In genomic region chr6:111172563-111172962, GRCh38 we compare ENCODE assay signal across 27 cellular contexts.
"Had no signal": no experiment of that assay in that cellular context is flagged by ENCODE, and none has a peak within 500 bp of the region (broad histone marks: within the 10 kb centered on the region; RNA-seq: fewer than 3 reads in every experiment).

No MANE protein-coding gene starts in this region.

- H3K27ac ChIP-seq: neutrophil, pancreas, prostate gland, right lobe of liver, sigmoid colon, skin epidermis, spleen, stomach, thoracic aorta, thyroid gland, tibial nerve, upper lobe of left lung, vagina had no signal

- H3K27me3 Mint-ChIP-seq: naive thymus-derived CD8-positive, alpha-beta T cell; stimulated activated naive B cell treated with anti-CD40 and anti-IgM and Interleukin-4, amounts not matched to agents 10 μg/mL and 1 μg/mL and 100 μg/mL, for 72 hours; stimulated activated naive CD8-positive, alpha-beta T cell treated with anti-CD3 and anti-CD28 coated beads, Interleukin-15, Interleukin-2, amounts not matched to agents 100 ng/mL and 50 ng/mL, for 24 hours had no signal

- DNase-seq: naive thymus-derived CD8-positive, alpha-beta T cell; nephron progenitor cell; pancreas; right cardiac atrium; right lobe of liver; sigmoid colon; spleen; stimulated activated CD4-positive, alpha-beta T cell treated with anti-CD3 and anti-CD28 coated beads, Interleukin-12 subunit alpha, Interleukin-12 subunit beta, amount 100 ng/mL, for 4 hours; stimulated activated CD4-positive, alpha-beta T cell treated with anti-CD3 and anti-CD28 coated beads, Interleukin-1b, Interleukin-23, amount 100 ng/mL, for 48 hours; stimulated activated CD4-positive, alpha-beta T cell treated with anti-CD3 and anti-CD28 coated beads, Interleukin-4, amount 100 ng/mL, for 1 hour; stimulated activated naive B cell treated with anti-CD40 and anti-IgM and Interleukin-4, amounts not matched to agents 10 μg/mL and 1 μg/mL and 100 μg/mL, for 72 hours; stimulated activated naive CD4-positive, alpha-beta T cell treated with Interleukin-2 at 50 U/mL for 16 hours; stomach; thyroid gland; trophoblast cell; upper lobe of left lung had no signal

- H3K4me1 ChIP-seq: prostate gland, sigmoid colon, thyroid gland, tibial nerve, upper lobe of left lung, vagina had no signal

- H3K4me3 Mint-ChIP-seq: natural killer cell treated with Interleukin-12 subunit alpha and Interleukin-12 subunit beta and Interleukin-15 and Interleukin-18, amount 100 ng/mL, for 72 hours; nephron progenitor cell; neural crest cell; stimulated activated effector memory CD8-positive, alpha-beta T cell treated with anti-CD3 and anti-CD28 coated beads, Interleukin-12 subunit alpha, Interleukin-12 subunit beta, amount 100 ng/mL, for 72 hours; stimulated activated naive B cell treated with anti-CD40 and anti-IgM and Interleukin-4, amounts not matched to agents 10 μg/mL and 1 μg/mL and 100 μg/mL, for 72 hours; stimulated activated naive CD8-positive, alpha-beta T cell treated with anti-CD3 and anti-CD28 coated beads, Interleukin-15, Interleukin-2, amounts not matched to agents 100 ng/mL and 50 ng/mL, for 24 hours had no signal

- H3K27ac Mint-ChIP-seq: natural killer cell treated with Interleukin-12 subunit alpha and Interleukin-12 subunit beta and Interleukin-15 and Interleukin-18, amount 100 ng/mL, for 72 hours; nephron progenitor cell; stimulated activated effector memory CD8-positive, alpha-beta T cell treated with anti-CD3 and anti-CD28 coated beads, Interleukin-12 subunit alpha, Interleukin-12 subunit beta, amount 100 ng/mL, for 72 hours; stimulated activated naive B cell treated with anti-CD40 and anti-IgM and Interleukin-4, amounts not matched to agents 10 μg/mL and 1 μg/mL and 100 μg/mL, for 72 hours; stimulated activated naive CD8-positive, alpha-beta T cell treated with anti-CD3 and anti-CD28 coated beads, Interleukin-15, Interleukin-2, amounts not matched to agents 100 ng/mL and 50 ng/mL, for 24 hours had no signal

- ATAC-seq: naive thymus-derived CD8-positive, alpha-beta T cell; natural killer cell treated with Interleukin-12 subunit alpha and Interleukin-12 subunit beta and Interleukin-15 and Interleukin-18, amount 100 ng/mL, for 72 hours; pancreas; right cardiac atrium; right lobe of liver; stimulated activated effector memory CD8-positive, alpha-beta T cell treated with anti-CD3 and anti-CD28 coated beads, Interleukin-12 subunit alpha, Interleukin-12 subunit beta, amount 100 ng/mL, for 72 hours had no signal

- H3K4me3 ChIP-seq: pancreas, prostate gland, right lobe of liver, sigmoid colon, skin epidermis, smooth muscle cell, spleen, stomach, thoracic aorta, thyroid gland, tibial nerve, upper lobe of left lung, vagina had no signal

- H3K4me1 Mint-ChIP-seq: nephron progenitor cell; neural crest cell; stimulated activated effector memory CD8-positive, alpha-beta T cell treated with anti-CD3 and anti-CD28 coated beads, Interleukin-12 subunit alpha, Interleukin-12 subunit beta, amount 100 ng/mL, for 72 hours had no signal

- H3K36me3 ChIP-seq: neutrophil, pancreas, prostate gland, right lobe of liver, sigmoid colon, spleen, stomach, thoracic aorta, thyroid gland, tibial nerve, upper lobe of left lung, vagina had no signal

- H3K36me3 Mint-ChIP-seq: natural killer cell treated with Interleukin-12 subunit alpha and Interleukin-12 subunit beta and Interleukin-15 and Interleukin-18, amount 100 ng/mL, for 72 hours; stimulated activated effector memory CD8-positive, alpha-beta T cell treated with anti-CD3 and anti-CD28 coated beads, Interleukin-12 subunit alpha, Interleukin-12 subunit beta, amount 100 ng/mL, for 72 hours; stimulated activated naive B cell treated with anti-CD40 and anti-IgM and Interleukin-4, amounts not matched to agents 10 μg/mL and 1 μg/mL and 100 μg/mL, for 72 hours had no signal

- H3K27me3 ChIP-seq: neutrophil, pancreas, right lobe of liver, sigmoid colon, spleen, stomach, thyroid gland, tibial nerve, upper lobe of left lung, vagina had no signal

- H3K9me3 Mint-ChIP-seq: naive thymus-derived CD8-positive, alpha-beta T cell; natural killer cell treated with Interleukin-12 subunit alpha and Interleukin-12 subunit beta and Interleukin-15 and Interleukin-18, amount 100 ng/mL, for 72 hours; nephron progenitor cell; neural crest cell; stimulated activated effector memory CD8-positive, alpha-beta T cell treated with anti-CD3 and anti-CD28 coated beads, Interleukin-12 subunit alpha, Interleukin-12 subunit beta, amount 100 ng/mL, for 72 hours; stimulated activated naive B cell treated with anti-CD40 and anti-IgM and Interleukin-4, amounts not matched to agents 10 μg/mL and 1 μg/mL and 100 μg/mL, for 72 hours had no signal

- H3K9me3 ChIP-seq: neutrophil, pancreas, prostate gland, right lobe of liver, sigmoid colon, spleen, stomach, thoracic aorta, thyroid gland, tibial nerve, upper lobe of left lung, vagina had no signal

- H3K4me2 ChIP-seq: smooth muscle cell had no signal
